Comparison of ENCODE assay signal across 9 cellular contexts in the genomic region with DNA sequence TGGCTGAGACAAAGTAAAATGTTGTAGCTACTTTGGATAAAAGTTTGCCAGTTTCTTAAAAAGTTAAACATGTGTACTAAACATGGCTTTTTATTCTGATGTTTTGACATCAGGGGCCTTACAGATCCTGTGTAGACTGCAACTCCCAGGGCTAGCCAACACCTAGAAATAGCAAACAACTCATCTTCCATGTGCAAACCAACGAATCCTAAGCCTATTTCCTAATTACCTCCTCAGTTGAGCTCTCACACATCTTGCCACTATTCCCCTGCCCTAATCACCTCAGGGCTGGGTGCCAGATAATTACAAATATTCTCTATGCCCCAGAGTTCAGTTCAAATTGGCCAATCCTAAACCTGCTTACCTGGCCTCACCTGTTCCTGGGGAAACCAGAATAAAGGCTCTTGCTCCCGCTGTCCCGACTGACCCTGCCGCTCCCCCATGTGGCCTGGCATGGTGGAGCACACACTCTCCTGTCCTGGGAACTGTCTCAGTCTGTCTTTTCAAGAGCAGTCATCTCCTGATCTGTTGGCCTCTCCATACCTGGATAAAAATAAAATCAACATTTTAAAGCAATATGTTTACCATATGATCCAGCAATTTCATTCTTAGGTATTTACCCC. TPM values are rescaled to one million over a fixed set of nuclear protein-coding genes. Genes with fewer than 3 reads are reported as not detected.
DNase-seq lines count a peak whose midpoint lies in the region; ATAC-seq and TF ChIP-seq lines count a peak whose summit lies in the region.
"Had no signal": no experiment of that assay in that cellular context is flagged by ENCODE, and none has a peak within 500 bp of the region (broad histone marks: within the 10 kb centered on the region; RNA-seq: fewer than 3 reads in every experiment).

No MANE protein-coding gene starts in this region.

- H3K27me3 Mint-ChIP-seq in effector memory CD8-positive, alpha-beta T cell: no peaks in the 10 kb centered on the region
- H3K27me3 Mint-ChIP-seq in nephron (ENCODE audit: low read depth): no peaks in the 10 kb centered on the region
- H3K27me3 Mint-ChIP-seq: activated naive CD4-positive, alpha-beta T cell treated with anti-CD3 and anti-CD28 coated beads, Interleukin-2, amount 50 U/mL, for 24 hours had no signal

- intact Hi-C loops in spleen (cut with DNase I; ENCODE audit: low total_unique reads): no loop called here

- no peak overlapping the region for H3K4me3 Mint-ChIP-seq in effector memory CD8-positive, alpha-beta T cell
- H3K4me3 Mint-ChIP-seq in nephron: no peak overlapping the region
- H3K4me3 Mint-ChIP-seq: activated naive CD4-positive, alpha-beta T cell treated with anti-CD3 and anti-CD28 coated beads, Interleukin-2, amount 50 U/mL, for 24 hours had no signal

- peaks cover 5 to 6% of the 10 kb centered on the region in 2 donors for H3K4me1 Mint-ChIP-seq in effector memory CD8-positive, alpha-beta T cell (ENCODE audit: low read depth in 2 of 2)
- H3K4me1 Mint-ChIP-seq in nephron: no peaks in the 10 kb centered on the region
- H3K4me1 Mint-ChIP-seq: activated naive CD4-positive, alpha-beta T cell treated with anti-CD3 and anti-CD28 coated beads, Interleukin-2, amount 50 U/mL, for 24 hours had no signal

- H3K27me3 ChIP-seq in AG04450 (ENCODE audit: control insufficient read depth, insufficient read depth, low read length): no peaks in the 10 kb centered on the region
- no peaks in the 10 kb centered on the region for H3K27me3 ChIP-seq in spleen (replicated peaks in 1 of 7)

- POLR2A ChIA-PET in AG04450 (lab: Yijun Ruan, JAX): no interaction called here

- H3K27ac ChIP-seq in AG04450 (ENCODE audit: low read depth, low read length) (no peak overlapping the region), spleen (no peak overlapping the region)

- no peak for TF ChIP-seq POLR2A in spleen (IDR thresholded peaks at IDR 0.05)

- H3K36me3 Mint-ChIP-seq in effector memory CD8-positive, alpha-beta T cell (ENCODE audit: insufficient read depth): peaks cover 3% of the 10 kb centered on the region
- no peaks in the 10 kb centered on the region for H3K36me3 Mint-ChIP-seq in nephron (ENCODE audit: low read depth)
- H3K36me3 Mint-ChIP-seq: activated naive CD4-positive, alpha-beta T cell treated with anti-CD3 and anti-CD28 coated beads, Interleukin-2, amount 50 U/mL, for 24 hours had no signal

- peaks cover 0 to 2% of the 10 kb centered on the region in 2 donors for H3K9me3 Mint-ChIP-seq in effector memory CD8-positive, alpha-beta T cell
- H3K9me3 Mint-ChIP-seq in nephron: peaks cover 5% of the 10 kb centered on the region
- H3K9me3 Mint-ChIP-seq: activated naive CD4-positive, alpha-beta T cell treated with anti-CD3 and anti-CD28 coated beads, Interleukin-2, amount 50 U/mL, for 24 hours had no signal

- H3K9me3 ChIP-seq in AG04450 (ENCODE audit: control insufficient read depth, insufficient read depth, low read length): no peaks in the 10 kb centered on the region
- peaks cover 0 to 6% (median 0%) of the 10 kb centered on the region in 8 donors for H3K9me3 ChIP-seq in spleen

- TF ChIP-seq CTCF in AG04450 (IDR thresholded peaks at IDR 0.05; ENCODE audit: low read depth, low read length) (peak; percentile 24; the same call in 1 of the 2 replicates), GM12875 (IDR thresholded peaks at IDR 0.05; ENCODE audit: borderline replicate concordance, insufficient read depth, low read depth, low read length) (peak; percentile 70), nephron (IDR thresholded peaks at IDR 0.05; ENCODE audit: unreplicated experiment in 3 of 3) (peak; percentile 31 to 52 (median 47)), spleen (IDR thresholded peaks at IDR 0.05 in 8 of 11, conservative IDR thresholded peaks at IDR 0.05 in 3 of 11) (peak in 2 of 11 experiments; percentile 29 to 30)

- 30 to 47% (median 40%) methylated on average over 4 of the region's 4 CpGs for WGBS in spleen, 5 donors

- peak; percentile 88 for ATAC-seq in effector memory CD8-positive, alpha-beta T cell (replicated peaks)
- ATAC-seq in HG03280 (IDR thresholded peaks at IDR 0.05; ENCODE audit: unreplicated experiment): no peak

- DNase-seq in AG04450 (ENCODE audit: low read depth, low spot score): no peak
- peak; percentile 16 for DNase-seq in RKO (ENCODE audit: low spot score)
- peak in 2 of 3 experiments; percentile 6 to 15 for DNase-seq in effector memory CD8-positive, alpha-beta T cell
- no peak for DNase-seq in NOMO-1 treated with dmso at 0.1 percent for 144 hours (lab: John Stamatoyannopoulos, UW; ENCODE audit: unreplicated experiment)
- no peak for DNase-seq in spleen

- H3K36me3 ChIP-seq in spleen: no peaks in the 10 kb centered on the region

- no peak overlapping the region for H3K4me3 ChIP-seq in AG04450 (ENCODE audit: low read depth, low read length)
- no peak overlapping the region for H3K4me3 ChIP-seq in GM12875 (ENCODE audit: low read depth, low read length)
- H3K4me3 ChIP-seq in spleen: no peak overlapping the region

- CTCF ChIA-PET in AG04450 (lab: Charles Lee): interaction anchor here (1.2 kb wide), 1 partner anchor 11 kb away, joined by 3 read pairs; no protein-coding TSS in a partner anchor

- peak overlapping the region in 1 of 2 donors; percentile 84 for H3K27ac Mint-ChIP-seq in effector memory CD8-positive, alpha-beta T cell
- H3K27ac Mint-ChIP-seq in nephron: peak overlapping the region in 1 of 3 experiments; percentile 50
- H3K27ac Mint-ChIP-seq: activated naive CD4-positive, alpha-beta T cell treated with anti-CD3 and anti-CD28 coated beads, Interleukin-2, amount 50 U/mL, for 24 hours had no signal

- no peaks in the 10 kb centered on the region for H3K4me1 ChIP-seq in spleen

RNA-seq across cellular contexts. Expression of a gene that starts 37.1 kb away (rescaled TPM):
- polyA plus RNA-seq in AG04450 (2011; rRNA removed): 0.05 TPM in 1 of 2 replicates, not detected in the other
- not detected in 2 replicates for polyA minus RNA-seq in AG04450 (2011; rRNA and poly(A)+ RNA removed)
- 10 to 100 TPM in 2 of 7 donors, 1 to 10 TPM in 5; 7.3 to 16.8 (median 8.1) TPM for total RNA-seq in spleen
- 1 to 10 TPM; 1.1 to 1.7 (median 1.5) TPM for polyA plus RNA-seq in spleen

Comparison
In these comparisons a context has a peak if more than half of its experiments do, and no peak if none do; other contexts are left out.
1. DNase-seq: peak in RKO (single experiment) and effector memory CD8-positive, alpha-beta T cell (2 of 3); none in AG04450 (single experiment), NOMO-1 treated with dmso at 0.1 percent for 144 hours (single experiment) and spleen (single experiment).